ENCODE assay signal across 13 cellular contexts in genomic region chr6:101614774-101615173, GRCh38.
A peak's percentile ranks its signal among the peaks of the same experiment; 100 is the strongest.
DNase-seq lines count a peak whose midpoint lies in the region; ATAC-seq and TF ChIP-seq lines count a peak whose summit lies in the region.
"Had no signal": no experiment of that assay in that cellular context is flagged by ENCODE, and none has a peak within 500 bp of the region (broad histone marks: within the 10 kb centered on the region; RNA-seq: fewer than 3 reads in every experiment).

No MANE protein-coding gene starts in this region.

- CTCF ChIA-PET in CD4-positive, alpha-beta T cell (lab: Charles Lee) = no interaction called here

- ATAC-seq in GM19463 (IDR thresholded peaks at IDR 0.05; ENCODE audit: unreplicated experiment) (no peak), GM19035 (IDR thresholded peaks at IDR 0.05; ENCODE audit: unreplicated experiment) (no peak)
- no peak for ATAC-seq in CD4-positive, alpha-beta T cell (ENCODE audit: poor library complexity)
- ATAC-seq: sciatic nerve had no signal

- H3K4me3 ChIP-seq in testis = no peak overlapping the region

- no peaks in the 10 kb centered on the region for H3K9me3 Mint-ChIP-seq in HFFc6
- no peaks in the 10 kb centered on the region for H3K9me3 Mint-ChIP-seq in CD4-positive, alpha-beta T cell
- H3K9me3 Mint-ChIP-seq: activated naive CD4-positive, alpha-beta T cell treated with anti-CD3 and anti-CD28 coated beads, Interleukin-2, amount 10 ng/mL, durations not matched to agents 7 days and 5 days had no signal

- no peaks in the 10 kb centered on the region; the same call in 1 of the 2 replicates for H3K27me3 Mint-ChIP-seq in HFFc6 (ENCODE audit: insufficient read depth)
- H3K27me3 Mint-ChIP-seq in CD4-positive, alpha-beta T cell = no peaks in the 10 kb centered on the region
- H3K27me3 Mint-ChIP-seq: activated naive CD4-positive, alpha-beta T cell treated with anti-CD3 and anti-CD28 coated beads, Interleukin-2, amount 10 ng/mL, durations not matched to agents 7 days and 5 days had no signal

- peaks cover 17% of the 10 kb centered on the region for H3K4me1 Mint-ChIP-seq in HFFc6 (ENCODE audit: low read depth)
- no peaks in the 10 kb centered on the region for H3K4me1 Mint-ChIP-seq in CD4-positive, alpha-beta T cell (ENCODE audit: low read depth)
- H3K4me1 Mint-ChIP-seq: activated naive CD4-positive, alpha-beta T cell treated with anti-CD3 and anti-CD28 coated beads, Interleukin-2, amount 10 ng/mL, durations not matched to agents 7 days and 5 days had no signal

- POLR2A ChIA-PET in CD4-positive, alpha-beta T cell (lab: Charles Lee) = no interaction called here

- WGBS in testis, 2 donors = 65 to 74% methylated on average over 1 of the region's 1 CpG

- TF ChIP-seq CTCF in HFFc6 (IDR thresholded peaks at IDR 0.05) (no peak), testis (IDR thresholded peaks at IDR 0.05) (no peak)
- no peak for TF ChIP-seq CTCF in CD4-positive, alpha-beta T cell (IDR thresholded peaks at IDR 0.05)

- peak overlapping the region; percentile 29; the same call in 1 of the 2 replicates for H3K27ac Mint-ChIP-seq in HFFc6
- no peak overlapping the region for H3K27ac Mint-ChIP-seq in CD4-positive, alpha-beta T cell
- H3K27ac Mint-ChIP-seq: activated naive CD4-positive, alpha-beta T cell treated with anti-CD3 and anti-CD28 coated beads, Interleukin-2, amount 10 ng/mL, durations not matched to agents 7 days and 5 days had no signal

- DNase-seq in Caki2 (ENCODE audit: low read depth) = peak; percentile 62
- peak; percentile 60 for DNase-seq in HFFc6
- DNase-seq in amniotic stem cell (lab: John Stamatoyannopoulos, UW) = peak; percentile 12
- DNase-seq in iPS-NIHi7 (ENCODE audit: extremely low spot score) = peak; percentile 22
- DNase-seq in CD4-positive, alpha-beta T cell = no peak
- no peak for DNase-seq in testis
- DNase-seq: activated CD4-positive, CD25-positive, alpha-beta regulatory T cell treated with anti-CD3 and anti-CD28 coated beads, Interleukin-2, amount 50 U/mL, for 72 hours; activated naive CD4-positive, alpha-beta T cell treated with anti-CD3 and anti-CD28 coated beads, Interleukin-2, amount 10 ng/mL, durations not matched to agents 7 days and 5 days; NCI-H1694 treated with DMSO at 0.1 percent for 48 hours; RPMI8226 had no signal

- intact Hi-C loops in CD4-positive, alpha-beta T cell (cut with DNase I, micrococcal nuclease) = no loop called here
- intact Hi-C loops in testis (cut with DNase I; ENCODE audit: low total_unique reads) = no loop called here

- no peak for TF ChIP-seq POLR2A in testis (IDR thresholded peaks at IDR 0.05)

- no peak overlapping the region for H3K27ac ChIP-seq in CD4-positive, alpha-beta T cell (ENCODE audit: low read depth, low read length)
- no peak overlapping the region for H3K27ac ChIP-seq in testis

- no peak overlapping the region for H3K4me3 Mint-ChIP-seq in HFFc6
- no peak overlapping the region for H3K4me3 Mint-ChIP-seq in CD4-positive, alpha-beta T cell
- H3K4me3 Mint-ChIP-seq: activated naive CD4-positive, alpha-beta T cell treated with anti-CD3 and anti-CD28 coated beads, Interleukin-2, amount 10 ng/mL, durations not matched to agents 7 days and 5 days had no signal

- no peaks in the 10 kb centered on the region for H3K9me3 ChIP-seq in CD4-positive, alpha-beta T cell (ENCODE audit: control insufficient read depth, low read length)
- no peaks in the 10 kb centered on the region for H3K9me3 ChIP-seq in testis

- no peaks in the 10 kb centered on the region for H3K36me3 Mint-ChIP-seq in HFFc6 (ENCODE audit: low read depth)
- H3K36me3 Mint-ChIP-seq in CD4-positive, alpha-beta T cell (ENCODE audit: low read depth) = no peaks in the 10 kb centered on the region
- H3K36me3 Mint-ChIP-seq: activated naive CD4-positive, alpha-beta T cell treated with anti-CD3 and anti-CD28 coated beads, Interleukin-2, amount 10 ng/mL, durations not matched to agents 7 days and 5 days had no signal

- no peaks in the 10 kb centered on the region for H3K36me3 ChIP-seq in testis (ENCODE audit: low read depth, missing control alignments)

- H3K27me3 ChIP-seq in CD4-positive, alpha-beta T cell (ENCODE audit: control insufficient read depth, insufficient read depth, low read length) = no peaks in the 10 kb centered on the region
- H3K27me3 ChIP-seq in testis = no peaks in the 10 kb centered on the region

- in situ Hi-C loops in Caki2 (cut with HindIII; ENCODE audit: low pct_unique_long_range_greater_than_20kb, low sequenced_read_pairs) = no loop called here

- H3K4me1 ChIP-seq in testis = no peaks in the 10 kb centered on the region

Comparison
In these comparisons a context has a peak if more than half of its experiments do, and no peak if none do; other contexts are left out.
1. DNase-seq: peak in Caki2 (single experiment), HFFc6 (single experiment), amniotic stem cell (single experiment) and iPS-NIHi7 (single experiment); none in CD4-positive, alpha-beta T cell (0 of 10) and testis (single experiment).